In genomic region chr1:246506785-246507639, GRCh38 we compare ENCODE assay signal across 8 cellular contexts. TPM values are rescaled to one million over a fixed set of nuclear protein-coding genes. Genes with fewer than 3 reads are reported as not detected.
A peak's percentile ranks its signal among the peaks of the same experiment; 100 is the strongest.
DNase-seq lines count a peak whose midpoint lies in the region; ATAC-seq, FAIRE-seq and TF ChIP-seq lines count a peak whose summit lies in the region.

SMYD3 (minus strand) TSS chr1:246507279.

- peak within 1 kb of the TSS; percentile 97 for H3K4me3 Mint-ChIP-seq in activated T-helper 1 cell treated with anti-CD3 and anti-CD28 coated beads, Interleukin-12 subunit alpha, Interleukin-12 subunit beta, Interleukin-2, Interleukin-4 antibody, amounts not matched to agents 30 ng/mL and 10 ng/mL and 1 ng/mL, durations not matched to agents 14 hours and 24 hours and 36 hours

- TF ChIP-seq EP300 in neural cell (conservative IDR thresholded peaks at IDR 0.05; ENCODE audit: poor library complexity, severe bottlenecking) (peak; percentile 9), stomach (IDR thresholded peaks at IDR 0.05) (no peak)

- DNase-seq in DND-41 (peak; percentile 82), KBM-7 (peak; percentile 83), RCC 7860 (ENCODE audit: low spot score) (peak; percentile 56), fibroblast of the aortic adventitia (ENCODE audit: low read depth) (peak; percentile 67), stomach (peak; percentile 78)
- peak; percentile 71 for DNase-seq in activated T-helper 1 cell treated with anti-CD3 and anti-CD28 coated beads, Interleukin-12 subunit alpha, Interleukin-12 subunit beta, Interleukin-2, Interleukin-4 antibody, amounts not matched to agents 30 ng/mL and 10 ng/mL and 1 ng/mL, durations not matched to agents 14 hours and 24 hours and 36 hours (ENCODE audit: low spot score)

- peaks cover 26% of the 10 kb centered on the region for H3K4me1 Mint-ChIP-seq in activated T-helper 1 cell treated with anti-CD3 and anti-CD28 coated beads, Interleukin-12 subunit alpha, Interleukin-12 subunit beta, Interleukin-2, Interleukin-4 antibody, amounts not matched to agents 30 ng/mL and 10 ng/mL and 1 ng/mL, durations not matched to agents 14 hours and 24 hours and 36 hours (ENCODE audit: low read depth)

- 0 to 3% (median 2%) methylated on average over 22 to 82 of the region's 82 CpGs for WGBS in stomach, 5 donors

- TF ChIP-seq CTCF in DND-41 (IDR thresholded peaks at IDR 0.05; ENCODE audit: borderline replicate concordance, extremely low read depth, low read length, poor library complexity, severe bottlenecking) (peak; percentile 32), fibroblast of the aortic adventitia (IDR thresholded peaks at IDR 0.05; ENCODE audit: insufficient read depth, low read length) (peak; percentile 13), neural cell (IDR thresholded peaks at IDR 0.05; ENCODE audit: poor library complexity, severe bottlenecking) (peak; percentile 52), stomach (IDR thresholded peaks at IDR 0.05) (no peak)

- peak within 1 kb of the TSS; percentile 84 for H3K27ac Mint-ChIP-seq in activated T-helper 1 cell treated with anti-CD3 and anti-CD28 coated beads, Interleukin-12 subunit alpha, Interleukin-12 subunit beta, Interleukin-2, Interleukin-4 antibody, amounts not matched to agents 30 ng/mL and 10 ng/mL and 1 ng/mL, durations not matched to agents 14 hours and 24 hours and 36 hours

- no peaks in the 10 kb centered on the region for H3K9me3 ChIP-seq in DND-41 (ENCODE audit: insufficient read depth, low read length, severe bottlenecking)
- H3K9me3 ChIP-seq in neural cell (ENCODE audit: low read length), result no peaks in the 10 kb centered on the region
- no peaks in the 10 kb centered on the region for H3K9me3 ChIP-seq in stomach

- peak within 1 kb of the TSS; percentile 70 for H2AFZ ChIP-seq in DND-41 (ENCODE audit: low read depth, low read length)
- peak within 1 kb of the TSS; percentile 68 for H2AFZ ChIP-seq in neural cell (ENCODE audit: low read depth, low read length)

- H3K27ac ChIP-seq in DND-41 (ENCODE audit: low read length) (peak within 1 kb of the TSS; percentile 74), neural cell (ENCODE audit: low read length) (peak within 1 kb of the TSS; percentile 53), stomach (peak within 1 kb of the TSS; percentile 61 to 80 (median 75))

- in situ Hi-C loops in KBM-7 (cut with MboI; ENCODE audit: low pct_unique_long_range_greater_than_20kb, low sequenced_read_pairs), result no loop called here

- peak within 1 kb of the TSS; percentile 77 to 93; a peak in 3 of 4 replicates for H3K4me3 ChIP-seq in DND-41 (ENCODE audit: low read depth in 1 of 2, low read length in 2 of 2)
- peak within 1 kb of the TSS; percentile 97 for H3K4me3 ChIP-seq in fibroblast of the aortic adventitia (ENCODE audit: low read depth, low read length)
- peak within 1 kb of the TSS; percentile 95 for H3K4me3 ChIP-seq in neural cell (ENCODE audit: low read length)
- peak within 1 kb of the TSS; percentile 83 to 100 (median 96) for H3K4me3 ChIP-seq in stomach

- no peaks in the 10 kb centered on the region for H3K9me3 Mint-ChIP-seq in activated T-helper 1 cell treated with anti-CD3 and anti-CD28 coated beads, Interleukin-12 subunit alpha, Interleukin-12 subunit beta, Interleukin-2, Interleukin-4 antibody, amounts not matched to agents 30 ng/mL and 10 ng/mL and 1 ng/mL, durations not matched to agents 14 hours and 24 hours and 36 hours

- no peak for FAIRE-seq in RCC 7860 (lab: Jason Lieb, UNC)

- H3K4me2 ChIP-seq in DND-41 (ENCODE audit: insufficient read depth, low read length) (peak within 1 kb of the TSS; percentile 94), neural cell (ENCODE audit: low read length) (peak within 1 kb of the TSS; percentile 67)

- H3K27me3 ChIP-seq in DND-41 (ENCODE audit: insufficient read depth, low read length, poor library complexity) (no peaks in the 10 kb centered on the region), neural cell (ENCODE audit: insufficient read depth, low read depth, low read length) (no peaks in the 10 kb centered on the region), stomach (no peaks in the 10 kb centered on the region)

- H3K36me3 ChIP-seq in DND-41 (ENCODE audit: insufficient read depth, low read length) (peaks cover 23% of the 10 kb centered on the region), neural cell (ENCODE audit: insufficient read depth, low read length) (no peaks in the 10 kb centered on the region), stomach (no peaks in the 10 kb centered on the region)

- H4K20me1 ChIP-seq in DND-41 (ENCODE audit: insufficient read depth, low read length) (no peaks in the 10 kb centered on the region), neural cell (ENCODE audit: insufficient read depth) (no peaks in the 10 kb centered on the region)

- no peaks in the 10 kb centered on the region for H3K27me3 Mint-ChIP-seq in activated T-helper 1 cell treated with anti-CD3 and anti-CD28 coated beads, Interleukin-12 subunit alpha, Interleukin-12 subunit beta, Interleukin-2, Interleukin-4 antibody, amounts not matched to agents 30 ng/mL and 10 ng/mL and 1 ng/mL, durations not matched to agents 14 hours and 24 hours and 36 hours (ENCODE audit: insufficient read depth)

- H3K79me2 ChIP-seq in DND-41 (ENCODE audit: insufficient read depth, low read length), result peaks cover 21% of the 10 kb centered on the region
- no peaks in the 10 kb centered on the region for H3K79me2 ChIP-seq in neural cell (replicated peaks; ENCODE audit: insufficient read depth, low read length)

- TF ChIP-seq POLR2A in stomach (IDR thresholded peaks at IDR 0.05), result no peak

- TF ChIP-seq RAD21 in neural cell (conservative IDR thresholded peaks at IDR 0.05), result peak; percentile 40

- ATAC-seq in DND-41 (ENCODE audit: insufficient read depth, low read depth) (peak; percentile 91), GM21723 (IDR thresholded peaks at IDR 0.05; ENCODE audit: unreplicated experiment) (peak; percentile 90)

- peak within 1 kb of the TSS; percentile 69 for H3K9ac ChIP-seq in DND-41 (ENCODE audit: low read depth, low read length)
- peak within 1 kb of the TSS; percentile 67 for H3K9ac ChIP-seq in neural cell (ENCODE audit: low read length)

- no peaks in the 10 kb centered on the region for H3F3A ChIP-seq in neural cell (ENCODE audit: insufficient read depth, low read length, poor library complexity, severe bottlenecking)

- H3K4me1 ChIP-seq in DND-41 (ENCODE audit: insufficient read depth, low read length) (peaks cover 33% of the 10 kb centered on the region), stomach (peaks cover 5 to 22% (median 16%) of the 10 kb centered on the region in 4 donors)

- intact Hi-C loops in activated T-helper 1 cell treated with anti-CD3 and anti-CD28 coated beads, Interleukin-12 subunit alpha, Interleukin-12 subunit beta, Interleukin-2, Interleukin-4 antibody, amounts not matched to agents 30 ng/mL and 10 ng/mL and 1 ng/mL, durations not matched to agents 14 hours and 24 hours and 36 hours (cut with micrococcal nuclease), result loop anchor here (1.0 to 10.0 kb wide), 5 partner anchors 10 to 426 kb away; partner anchors contain the start of genes CNST, SCCPDH and TFB2M
- intact Hi-C loops in stomach (cut with DNase I; ENCODE audit: low total_unique reads), result loop anchor here (10.0 kb wide), 1 partner anchor 188 kb away; no protein-coding TSS in a partner anchor

- H3K36me3 Mint-ChIP-seq in activated T-helper 1 cell treated with anti-CD3 and anti-CD28 coated beads, Interleukin-12 subunit alpha, Interleukin-12 subunit beta, Interleukin-2, Interleukin-4 antibody, amounts not matched to agents 30 ng/mL and 10 ng/mL and 1 ng/mL, durations not matched to agents 14 hours and 24 hours and 36 hours (ENCODE audit: low read depth), result peaks cover 5% of the 10 kb centered on the region

- no peaks in the 10 kb centered on the region for H3K9me2 ChIP-seq in neural cell (ENCODE audit: insufficient read depth, low read length)

TF ChIP-seq in neural cell, 6 proteins besides CTCF, POLR2A, EP300 and RAD21:
- TF ChIP-seq REST (IDR thresholded peaks at IDR 0.05; ENCODE audit: borderline replicate concordance), result no peak
- peak; percentile 33 for TF ChIP-seq SMC3 (conservative IDR thresholded peaks at IDR 0.05; ENCODE audit: poor library complexity)
- peak; percentile 37 for TF ChIP-seq MXI1 (conservative IDR thresholded peaks at IDR 0.05; ENCODE audit: poor library complexity, severe bottlenecking)
- peak; percentile 68 for TF ChIP-seq POLR2AphosphoS5 (IDR thresholded peaks at IDR 0.05)
- TF ChIP-seq TAF1 (IDR thresholded peaks at IDR 0.05; ENCODE audit: low read depth), result no peak

RNA-seq across cellular contexts. Expression of gene SMYD3, which starts in this region (rescaled TPM):
- total RNA-seq in activated T-helper 1 cell treated with anti-CD3 and anti-CD28 coated beads, Interleukin-12 subunit alpha, Interleukin-12 subunit beta, Interleukin-2, Interleukin-4 antibody, amounts not matched to agents 30 ng/mL and 10 ng/mL and 1 ng/mL, durations not matched to agents 14 hours and 24 hours and 36 hours, result 21.7 and 21.8 TPM in 2 replicates
- total RNA-seq in fibroblast of the aortic adventitia (ENCODE audit: low replicate concordance) (45.5 and 53.1 TPM in 2 replicates), stomach (100 to 1,000 TPM in 1 of 5 donors, 10 to 100 TPM in 3, 1 to 10 TPM in 1; 6.4 to 196 (median 34.7) TPM)
- polyA plus RNA-seq in neural cell (39.4 and 48.6 TPM in 2 replicates), stomach (10 to 100 TPM; 11.2 to 23.2 (median 16.2) TPM)
- polyA minus RNA-seq in neural cell, result 43.6 and 49.5 TPM in 2 replicates

Comparison
In these comparisons a context has a peak if more than half of its experiments do, and no peak if none do; other contexts are left out.
1. Peak in every context shown above with its lines: DNase-seq, ATAC-seq, H3K4me3 ChIP-seq and H3K27ac ChIP-seq.
2. CTCF ChIP-seq: peak in DND-41 (single experiment), fibroblast of the aortic adventitia (single experiment) and neural cell (single experiment); none in stomach (0 of 7).